In genomic region chrX:120428309-120428708, GRCh38 we compare ENCODE assay signal across 18 cellular contexts. TPM values are rescaled to one million over a fixed set of nuclear protein-coding genes. Genes with fewer than 3 reads are reported as not detected.
DNase-seq lines count a peak whose midpoint lies in the region; ATAC-seq, FAIRE-seq and TF ChIP-seq lines count a peak whose summit lies in the region.
"Had no signal": no experiment of that assay in that cellular context is flagged by ENCODE, and none has a peak within 500 bp of the region (broad histone marks: within the 10 kb centered on the region; RNA-seq: fewer than 3 reads in every experiment).

No MANE protein-coding gene starts in this region.

- peaks cover 21% of the 10 kb centered on the region for H3K36me3 Mint-ChIP-seq in CD4-positive, alpha-beta T cell (ENCODE audit: low read depth)
- H3K36me3 Mint-ChIP-seq: natural killer cell treated with Interleukin-12 subunit alpha and Interleukin-12 subunit beta and Interleukin-15 and Interleukin-18, amount 100 ng/mL, for 72 hours had no signal

- H3K27me3 Mint-ChIP-seq in CD4-positive, alpha-beta T cell: no peaks in the 10 kb centered on the region

- FAIRE-seq in kidney (lab: Jason Lieb, UNC): peak; percentile 37
- FAIRE-seq: D721Med had no signal

- H3K4me3 ChIP-seq in cardiac fibroblast (replicated peaks in 1 of 2; ENCODE audit: low read depth in 2 of 2, low read length in 2 of 2): no peak overlapping the region
- no peak overlapping the region for H3K4me3 ChIP-seq in kidney (ENCODE audit: low read length in 2 of 2)
- H3K4me3 ChIP-seq in H7 (ENCODE audit: insufficient read depth, low read depth, low read length): no peak overlapping the region
- H3K4me3 ChIP-seq: GM23338, thoracic aorta had no signal

- no peaks in the 10 kb centered on the region for H3K9me3 Mint-ChIP-seq in CD4-positive, alpha-beta T cell
- H3K9me3 Mint-ChIP-seq: activated T-helper 2 cell treated with anti-CD3 and anti-CD28 coated beads, Interferon-gamma antibody, Interleukin-2, Interleukin-4, amounts not matched to agents 10 μg/mL and 5 μg/mL and 100 μg/mL, durations not matched to agents 14 hours and 24 hours and 36 hours; GM23338; natural killer cell treated with Interleukin-12 subunit alpha and Interleukin-12 subunit beta and Interleukin-15 and Interleukin-18, amount 100 ng/mL, for 72 hours; T-cell had no signal

- no peak for DNase-seq in CD4-positive, alpha-beta T cell
- DNase-seq in LHCN-M2 (ENCODE audit: low read depth) (peak; percentile 40), cardiac fibroblast (ENCODE audit: low read depth in 2 of 2) (peak; percentile 6 to 30), kidney (no peak), H7 (no peak)
- DNase-seq: amniotic stem cell, glutamatergic neuron, NCI-H1436, NCI-H226, T-cell had no signal

- POLR2A ChIA-PET in CD4-positive, alpha-beta T cell (lab: Charles Lee): no interaction called here

- intact Hi-C loops in CD4-positive, alpha-beta T cell (cut with DNase I, micrococcal nuclease): no loop called here
- intact Hi-C loops in kidney (cut with DNase I): no loop called here

- H3K9me3 ChIP-seq in CD4-positive, alpha-beta T cell (ENCODE audit: control insufficient read depth, low read length): no peaks in the 10 kb centered on the region
- no peaks in the 10 kb centered on the region for H3K9me3 ChIP-seq in kidney (ENCODE audit: control insufficient read depth in 1 of 2, low read length in 2 of 2)
- H3K9me3 ChIP-seq: thoracic aorta had no signal

- H3K27ac Mint-ChIP-seq in CD4-positive, alpha-beta T cell: peak overlapping the region; percentile 9
- H3K27ac Mint-ChIP-seq: activated T-helper 2 cell treated with anti-CD3 and anti-CD28 coated beads, Interferon-gamma antibody, Interleukin-2, Interleukin-4, amounts not matched to agents 10 μg/mL and 5 μg/mL and 100 μg/mL, durations not matched to agents 14 hours and 24 hours and 36 hours; GM23338; natural killer cell treated with Interleukin-12 subunit alpha and Interleukin-12 subunit beta and Interleukin-15 and Interleukin-18, amount 100 ng/mL, for 72 hours had no signal

- H3K27me3 ChIP-seq in CD4-positive, alpha-beta T cell (ENCODE audit: control insufficient read depth, insufficient read depth, low read length): no peaks in the 10 kb centered on the region
- H3K27me3 ChIP-seq in H7 (ENCODE audit: control insufficient read depth, insufficient read depth, low read length): no peaks in the 10 kb centered on the region

- CTCF ChIA-PET in CD4-positive, alpha-beta T cell (lab: Charles Lee): no interaction called here

- no peak for ATAC-seq in CD4-positive, alpha-beta T cell (ENCODE audit: poor library complexity)
- no peak for ATAC-seq in GM21447 (IDR thresholded peaks at IDR 0.05; ENCODE audit: unreplicated experiment)
- no peak for ATAC-seq in GM19351 (IDR thresholded peaks at IDR 0.05; ENCODE audit: unreplicated experiment)
- no peak for ATAC-seq in HG03139 (IDR thresholded peaks at IDR 0.05; ENCODE audit: unreplicated experiment)
- ATAC-seq: GM23338; natural killer cell treated with Interleukin-12 subunit alpha and Interleukin-12 subunit beta and Interleukin-15 and Interleukin-18, amount 100 ng/mL, for 72 hours; T-cell had no signal

- no peak for TF ChIP-seq CTCF in CD4-positive, alpha-beta T cell (IDR thresholded peaks at IDR 0.05)
- TF ChIP-seq CTCF in cardiac fibroblast (IDR thresholded peaks at IDR 0.05; ENCODE audit: low read depth, low read length) (no peak), kidney (IDR thresholded peaks at IDR 0.05; ENCODE audit: borderline replicate concordance, extremely low read depth, insufficient read depth) (no peak)

- peaks cover 7% of the 10 kb centered on the region for H3K4me1 Mint-ChIP-seq in CD4-positive, alpha-beta T cell (ENCODE audit: low read depth)
- H3K4me1 Mint-ChIP-seq: GM23338 had no signal

- H3K27ac ChIP-seq in CD4-positive, alpha-beta T cell (ENCODE audit: low read depth, low read length): no peak overlapping the region
- no peak overlapping the region for H3K27ac ChIP-seq in kidney (ENCODE audit: low read depth in 2 of 2, low read length in 2 of 2)
- H3K27ac ChIP-seq: thoracic aorta had no signal

- no peak overlapping the region for H3K9ac ChIP-seq in kidney (ENCODE audit: low read length in 2 of 2)

- H3K36me3 ChIP-seq in kidney (ENCODE audit: control insufficient read depth in 1 of 2, insufficient read depth in 2 of 2, low read length in 2 of 2) (no peaks in the 10 kb centered on the region), H7 (replicated peaks; ENCODE audit: control insufficient read depth, insufficient read depth, low read length) (no peaks in the 10 kb centered on the region)
- H3K36me3 ChIP-seq: thoracic aorta had no signal

- no peak overlapping the region for H3K4me3 Mint-ChIP-seq in CD4-positive, alpha-beta T cell
- H3K4me3 Mint-ChIP-seq: GM23338; natural killer cell treated with Interleukin-12 subunit alpha and Interleukin-12 subunit beta and Interleukin-15 and Interleukin-18, amount 100 ng/mL, for 72 hours; T-cell had no signal

- no peaks in the 10 kb centered on the region for H3K4me1 ChIP-seq in kidney (ENCODE audit: control insufficient read depth in 1 of 2, insufficient read depth in 1 of 2, low read depth in 1 of 2, low read length in 2 of 2)

RNA-seq across cellular contexts. Expression of gene LAMP2, which starts 40.8 kb away (rescaled TPM):
- total RNA-seq in CD4-positive, alpha-beta T cell: 10 to 100 TPM; 13.4 to 15.4 TPM
- total RNA-seq in LHCN-M2 (2014; rRNA removed): 121 and 139 TPM in 2 replicates
- 76.5 TPM for polyA plus RNA-seq in LHCN-M2 (2012)
- 145 TPM for total RNA-seq in kidney
- 91.2 TPM for polyA plus RNA-seq in kidney (ENCODE audit: insufficient read depth, low read depth, low replicate concordance)
- total RNA-seq in H7 (2014; rRNA removed; shearing (Covaris generic)): 31.3 and 31.7 TPM in 2 replicates

Comparison
In these comparisons a context has a peak if more than half of its experiments do, and no peak if none do; other contexts are left out.
1. DNase-seq: peak in LHCN-M2 (single experiment) and cardiac fibroblast (2 of 2); none in CD4-positive, alpha-beta T cell (0 of 10), kidney (single experiment) and H7 (single experiment).